ENCODE assay signal across 9 cellular contexts in genomic region chr16:85303354-85303883, GRCh38.
DNase-seq lines count a peak whose midpoint lies in the region; ATAC-seq and TF ChIP-seq lines count a peak whose summit lies in the region.
"Had no signal": no experiment of that assay in that cellular context is flagged by ENCODE, and none has a peak within 500 bp of the region (broad histone marks: within the 10 kb centered on the region; RNA-seq: fewer than 3 reads in every experiment).

No MANE protein-coding gene starts in this region.

- intact Hi-C loops in heart left ventricle (cut with DNase I): loop anchor here in 4 of 10 donors (5.0 to 10.0 kb wide), 4 partner anchors 91 to 414 kb away; partner anchors contain the start of gene GSE1 (in 1 of the 4)
- intact Hi-C loops in gastrocnemius medialis (cut with DNase I; ENCODE audit: low total_unique reads): no loop called here

- H3K27ac ChIP-seq in heart left ventricle (no peak overlapping the region), gastrocnemius medialis (no peak overlapping the region)
- H3K27ac ChIP-seq: epithelial cell of prostate had no signal

- H3K9me3 ChIP-seq in heart left ventricle (no peaks in the 10 kb centered on the region), gastrocnemius medialis (no peaks in the 10 kb centered on the region)

- H3K4me1 ChIP-seq in heart left ventricle: peaks cover 0 to 51% (median 31%) of the 10 kb centered on the region in 12 donors
- H3K4me1 ChIP-seq in gastrocnemius medialis: peaks cover 47 to 57% of the 10 kb centered on the region in 2 donors

- in situ Hi-C loops in gastrocnemius medialis (cut with MboI; ENCODE audit: low sequenced_read_pairs in 4 of 4): no loop called here

- peak overlapping the region; percentile 6; the same call in 1 of the 2 replicates for H3K4me3 ChIP-seq in H7 (ENCODE audit: insufficient read depth, low read depth, low read length)
- peak overlapping the region in 1 of 12 donors; percentile 31 for H3K4me3 ChIP-seq in heart left ventricle
- H3K4me3 ChIP-seq in gastrocnemius medialis: no peak overlapping the region

- H3K36me3 ChIP-seq in H7 (replicated peaks; ENCODE audit: control insufficient read depth, insufficient read depth, low read length) (no peaks in the 10 kb centered on the region), heart left ventricle (no peaks in the 10 kb centered on the region), gastrocnemius medialis (no peaks in the 10 kb centered on the region)

- DNase-seq in H7: peak; percentile 96
- peak; percentile 72 for DNase-seq in activated gamma-delta T cell treated with Interleukin-2 at 50 U/mL for 16 hours
- peak; percentile 58 to 84 (median 65) for DNase-seq in heart left ventricle
- DNase-seq in gastrocnemius medialis: no peak
- DNase-seq in NCI-H2107 treated with DMSO at 0.1 percent for 48 hours (lab: John Stamatoyannopoulos, UW; ENCODE audit: unreplicated experiment): no peak

- WGBS in heart left ventricle, 4 donors: 51 to 53% (median 51%) methylated on average over 9 to 36 of the region's 36 CpGs

- 0 out of 2 replicates have a peak, but pooled peaks have one; percentile 31 for TF ChIP-seq POLR2A in Raji (IDR thresholded peaks at IDR 0.05; ENCODE audit: insufficient read depth, low read depth, low read length)
- no peak for TF ChIP-seq POLR2A in heart left ventricle (IDR thresholded peaks at IDR 0.05)
- TF ChIP-seq POLR2A in gastrocnemius medialis (IDR thresholded peaks at IDR 0.05): no peak

- no peaks in the 10 kb centered on the region; the same call in 1 of the 2 replicates for H3K27me3 ChIP-seq in H7 (ENCODE audit: control insufficient read depth, insufficient read depth, low read length)
- H3K27me3 ChIP-seq in heart left ventricle: no peaks in the 10 kb centered on the region
- H3K27me3 ChIP-seq in gastrocnemius medialis: no peaks in the 10 kb centered on the region

- TF ChIP-seq CTCF in heart left ventricle (IDR thresholded peaks at IDR 0.05) (peak; percentile 79 to 95 (median 91)), gastrocnemius medialis (IDR thresholded peaks at IDR 0.05 in 4 of 5, conservative IDR thresholded peaks at IDR 0.05 in 1 of 5) (peak; percentile 42 to 81 (median 76))

- peak in 3 of 4 donors; percentile 31 to 47 (median 33) for ATAC-seq in heart left ventricle
- ATAC-seq in gastrocnemius medialis: no peak
- no peak for ATAC-seq in GM18519 (IDR thresholded peaks at IDR 0.05; ENCODE audit: low FRiP score, unreplicated experiment)
- ATAC-seq in HG02623 (IDR thresholded peaks at IDR 0.05; ENCODE audit: unreplicated experiment): no peak

Comparison
In these comparisons a context has a peak if more than half of its experiments do, and no peak if none do; other contexts are left out.
1. DNase-seq: peak in H7 (single experiment), activated gamma-delta T cell treated with Interleukin-2 at 50 U/mL for 16 hours (single experiment) and heart left ventricle (5 of 5); none in gastrocnemius medialis (0 of 2) and NCI-H2107 treated with DMSO at 0.1 percent for 48 hours (single experiment).
2. ATAC-seq: peak in heart left ventricle (3 of 4); none in gastrocnemius medialis (0 of 2), GM18519 (single experiment) and HG02623 (single experiment).